ENCODE assay signal across 9 cellular contexts in genomic region chr11:45929486-45930030, GRCh38. TPM values are rescaled to one million over a fixed set of nuclear protein-coding genes. Genes with fewer than 3 reads are reported as not detected.
DNase-seq lines count a peak whose midpoint lies in the region; ATAC-seq and TF ChIP-seq lines count a peak whose summit lies in the region.
"Had no signal": no experiment of that assay in that cellular context is flagged by ENCODE, and none has a peak within 500 bp of the region (broad histone marks: within the 10 kb centered on the region; RNA-seq: fewer than 3 reads in every experiment).

No MANE protein-coding gene starts in this region.

- no peaks in the 10 kb centered on the region for H4K20me1 ChIP-seq in SU-DHL-6 (ENCODE audit: low read depth, low read length)

- H3K27ac ChIP-seq in SU-DHL-6 (ENCODE audit: low read depth, low read length) = peak overlapping the region; percentile 89

- peaks cover 35% of the 10 kb centered on the region for H3F3A ChIP-seq in SU-DHL-6 (ENCODE audit: insufficient read depth)

- H3K4me2 ChIP-seq in SU-DHL-6 (ENCODE audit: low read depth, low read length, poor library complexity, severe bottlenecking) = peak overlapping the region; percentile 93

- ATAC-seq in GM18498 (IDR thresholded peaks at IDR 0.05; ENCODE audit: unreplicated experiment) (peak; percentile 12), mucosa of descending colon (peak; percentile 31), GM19328 (IDR thresholded peaks at IDR 0.05; ENCODE audit: unreplicated experiment) (no peak)

- intact Hi-C loops in mucosa of descending colon (cut with DNase I, micrococcal nuclease) = no loop called here

- TF ChIP-seq CTCF in SU-DHL-6 (IDR thresholded peaks at IDR 0.05; ENCODE audit: insufficient read depth, low read length, poor library complexity, severe bottlenecking) (no peak), mucosa of descending colon (IDR thresholded peaks at IDR 0.05) (no peak)

- H3K79me2 ChIP-seq in SU-DHL-6 (ENCODE audit: insufficient read depth, low read length) = 0 out of 2 replicates have a peak, but pooled peaks cover 9% of the 10 kb centered on the region

- peaks cover 6% of the 10 kb centered on the region for H3K4me1 ChIP-seq in mucosa of descending colon (ENCODE audit: low read depth)

- H3K9me2 ChIP-seq in SU-DHL-6 (replicated peaks; ENCODE audit: insufficient read depth, low read length) = no peaks in the 10 kb centered on the region

- H3K36me3 ChIP-seq in H7 (replicated peaks; ENCODE audit: control insufficient read depth, insufficient read depth, low read length) (peaks cover 10% of the 10 kb centered on the region), SU-DHL-6 (ENCODE audit: low read length) (no peaks in the 10 kb centered on the region), mucosa of descending colon (ENCODE audit: low read depth) (no peaks in the 10 kb centered on the region)

- DNase-seq in H7 = peak; percentile 66
- no peak for DNase-seq in mucosa of descending colon
- no peak for DNase-seq in NCI-H2081 treated with DMSO at 0.1 percent for 48 hours (lab: John Stamatoyannopoulos, UW)
- DNase-seq in NCI-H128 (lab: John Stamatoyannopoulos, UW; ENCODE audit: unreplicated experiment) = no peak
- DNase-seq in occipital lobe (lab: John Stamatoyannopoulos, UW) = no peak
- DNase-seq: activated CD4-positive, alpha-beta T cell treated with anti-CD3 and anti-CD28 coated beads for 4 hours had no signal

- H3K9me3 ChIP-seq in SU-DHL-6 (ENCODE audit: insufficient read depth, low read length) = no peaks in the 10 kb centered on the region
- no peaks in the 10 kb centered on the region for H3K9me3 ChIP-seq in mucosa of descending colon

- H3K4me3 ChIP-seq in H7 (ENCODE audit: insufficient read depth, low read depth, low read length) (no peak overlapping the region), SU-DHL-6 (ENCODE audit: insufficient read depth, low read length, poor library complexity, severe bottlenecking) (peak overlapping the region; percentile 35), mucosa of descending colon (no peak overlapping the region)

- no peak overlapping the region for H2AFZ ChIP-seq in SU-DHL-6 (ENCODE audit: low read depth, low read length, severe bottlenecking)

- H3K27me3 ChIP-seq in H7 (ENCODE audit: control insufficient read depth, insufficient read depth, low read length) = no peaks in the 10 kb centered on the region
- no peaks in the 10 kb centered on the region for H3K27me3 ChIP-seq in SU-DHL-6 (ENCODE audit: low read length)

- H3K9ac ChIP-seq in SU-DHL-6 (ENCODE audit: low read length) = peak overlapping the region; percentile 54

RNA-seq across cellular contexts. Expression of gene LARGE2, which starts 7.1 kb away (rescaled TPM):
- total RNA-seq in H7 (2014; rRNA removed; shearing (Covaris generic)) = 36.6 and 38.6 TPM in 2 replicates
- total RNA-seq in mucosa of descending colon = 1 to 10 TPM; 1.9 to 2.9 (median 2.3) TPM
- 0.16 TPM for total RNA-seq in occipital lobe

RNA-seq across cellular contexts. Expression of gene PEX16, which starts 11.9 kb away (rescaled TPM):
- 39.9 and 43.7 TPM in 2 replicates for total RNA-seq in H7 (2014; rRNA removed; shearing (Covaris generic))
- total RNA-seq in mucosa of descending colon (10 to 100 TPM; 34.9 to 49.1 (median 39.7) TPM), occipital lobe (19.0 TPM)

RNA-seq across cellular contexts. Expression of gene FREY1, which starts 22.5 kb away (rescaled TPM):
- total RNA-seq in H7 (2014; rRNA removed; shearing (Covaris generic)) = 0.35 and 2.3 TPM in 2 replicates
- 1 to 10 TPM in 2 of 3 donors, under 1 TPM in 1; 0.81 to 2.2 (median 1.5) TPM for total RNA-seq in mucosa of descending colon
- total RNA-seq in occipital lobe = 1.4 TPM

RNA-seq across cellular contexts. Expression of gene MAPK8IP1, which starts 44.1 kb away (rescaled TPM):
- 10.4 and 15.3 TPM in 2 replicates for total RNA-seq in H7 (2014; rRNA removed; shearing (Covaris generic))
- total RNA-seq in mucosa of descending colon (10 to 100 TPM in 1 of 3 donors, 1 to 10 TPM in 2; 1.6 to 12.3 (median 2.5) TPM), occipital lobe (74.7 TPM)
